ENCODE assay signal across 16 cellular contexts in genomic region chr5:103122242-103122641, GRCh38. TPM values are rescaled to one million over a fixed set of nuclear protein-coding genes. Genes with fewer than 3 reads are reported as not detected.
DNase-seq lines count a peak whose midpoint lies in the region; ATAC-seq and TF ChIP-seq lines count a peak whose summit lies in the region.
"Had no signal": no experiment of that assay in that cellular context is flagged by ENCODE, and none has a peak within 500 bp of the region (broad histone marks: within the 10 kb centered on the region; RNA-seq: fewer than 3 reads in every experiment).

No MANE protein-coding gene starts in this region.

- no peaks in the 10 kb centered on the region for H3K36me3 ChIP-seq in Loucy (ENCODE audit: insufficient read depth, low read length)
- H3K36me3 ChIP-seq in mammary epithelial cell (ENCODE audit: insufficient read depth, low read length): no peaks in the 10 kb centered on the region
- H3K36me3 ChIP-seq in osteoblast (ENCODE audit: insufficient read depth, low read length): no peaks in the 10 kb centered on the region
- H3K36me3 ChIP-seq: adrenal gland, colonic mucosa, sigmoid colon had no signal

- peaks cover 29% of the 10 kb centered on the region for H3K4me1 Mint-ChIP-seq in activated CD8-positive, alpha-beta T cell treated with anti-CD3 and anti-CD28 coated beads, Interleukin-2, amount 10 ng/mL, durations not matched to agents 7 days and 5 days (ENCODE audit: low read depth)
- H3K4me1 Mint-ChIP-seq in activated CD8-positive, alpha-beta T cell treated with anti-CD3 and anti-CD28 coated beads for 36 hours (ENCODE audit: low read depth): peaks cover 38% of the 10 kb centered on the region
- peaks cover 21% of the 10 kb centered on the region for H3K4me1 Mint-ChIP-seq in Calu3 (ENCODE audit: low read depth, unreplicated experiment)

- intact Hi-C loops in activated CD8-positive, alpha-beta T cell treated with anti-CD3 and anti-CD28 coated beads for 36 hours (cut with micrococcal nuclease): loop anchor here (10.0 kb wide), 1 partner anchor 357 kb away; no protein-coding TSS in a partner anchor
- intact Hi-C loops in mammary epithelial cell (cut with micrococcal nuclease): loop anchor here (5.0 to 10.0 kb wide), 2 partner anchors 255 to 457 kb away; no protein-coding TSS in a partner anchor
- intact Hi-C loops in Calu3 (cut with micrococcal nuclease; ENCODE audit: unreplicated experiment): no loop called here

- POLR2A ChIA-PET in activated CD8-positive, alpha-beta T cell treated with anti-CD3 and anti-CD28 coated beads, Interleukin-2, amount 10 ng/mL, durations not matched to agents 7 days and 5 days (lab: Charles Lee): no interaction called here
- POLR2A ChIA-PET in activated CD8-positive, alpha-beta T cell treated with anti-CD3 and anti-CD28 coated beads for 36 hours (lab: Charles Lee): interaction anchor here (1.2 kb wide), 1 partner anchor 137 kb away, joined by 4 read pairs; no protein-coding TSS in a partner anchor

- dilution Hi-C loops in mammary epithelial cell (cut with HindIII; ENCODE audit: low sequenced_read_pairs): no loop called here

- no peak for TF ChIP-seq CTCF in activated CD8-positive, alpha-beta T cell treated with anti-CD3 and anti-CD28 coated beads for 36 hours (IDR thresholded peaks at IDR 0.05)
- TF ChIP-seq CTCF in Loucy (conservative IDR thresholded peaks at IDR 0.05; ENCODE audit: low read length) (no peak), mammary epithelial cell (conservative IDR thresholded peaks at IDR 0.05 in 1 of 2, IDR thresholded peaks at IDR 0.05 in 1 of 2; ENCODE audit: extremely low read depth in 1 of 2, insufficient read depth in 1 of 2, low read depth in 1 of 2, low read length in 2 of 2) (no peak), osteoblast (IDR thresholded peaks at IDR 0.05; ENCODE audit: extremely low read depth, low read depth, low read length) (no peak), Calu3 (IDR thresholded peaks at IDR 0.05; ENCODE audit: unreplicated experiment) (no peak)

- ATAC-seq in activated CD8-positive, alpha-beta T cell treated with anti-CD3 and anti-CD28 coated beads, Interleukin-2, amount 10 ng/mL, durations not matched to agents 7 days and 5 days: no peak
- no peak for ATAC-seq in activated CD8-positive, alpha-beta T cell treated with anti-CD3 and anti-CD28 coated beads for 36 hours
- no peak for ATAC-seq in GM21528 (IDR thresholded peaks at IDR 0.05; ENCODE audit: low FRiP score, unreplicated experiment)
- ATAC-seq: left ventricle myocardium superior; stimulated activated memory B cell treated with anti-CD40 and anti-IgM and Interleukin-4, amounts not matched to agents 10 μg/mL and 1 μg/mL and 100 μg/mL, for 72 hours had no signal

- H3K27me3 Mint-ChIP-seq in activated CD8-positive, alpha-beta T cell treated with anti-CD3 and anti-CD28 coated beads, Interleukin-2, amount 10 ng/mL, durations not matched to agents 7 days and 5 days (ENCODE audit: low read depth): no peaks in the 10 kb centered on the region
- H3K27me3 Mint-ChIP-seq in activated CD8-positive, alpha-beta T cell treated with anti-CD3 and anti-CD28 coated beads for 36 hours: no peaks in the 10 kb centered on the region
- no peaks in the 10 kb centered on the region for H3K27me3 Mint-ChIP-seq in Calu3 (ENCODE audit: unreplicated experiment)
- H3K27me3 Mint-ChIP-seq: IgD-negative memory B cell; stimulated activated memory B cell treated with anti-CD40 and anti-IgM and Interleukin-4, amounts not matched to agents 10 μg/mL and 1 μg/mL and 100 μg/mL, for 72 hours had no signal

- peaks cover 14% of the 10 kb centered on the region for H3K36me3 Mint-ChIP-seq in activated CD8-positive, alpha-beta T cell treated with anti-CD3 and anti-CD28 coated beads, Interleukin-2, amount 10 ng/mL, durations not matched to agents 7 days and 5 days (ENCODE audit: low read depth)
- H3K36me3 Mint-ChIP-seq in activated CD8-positive, alpha-beta T cell treated with anti-CD3 and anti-CD28 coated beads for 36 hours (ENCODE audit: low read depth): peaks cover 20% of the 10 kb centered on the region
- peaks cover 27% of the 10 kb centered on the region for H3K36me3 Mint-ChIP-seq in Calu3 (ENCODE audit: insufficient read depth, unreplicated experiment)
- H3K36me3 Mint-ChIP-seq: IgD-negative memory B cell; stimulated activated memory B cell treated with anti-CD40 and anti-IgM and Interleukin-4, amounts not matched to agents 10 μg/mL and 1 μg/mL and 100 μg/mL, for 72 hours had no signal

- DNase-seq in activated CD8-positive, alpha-beta T cell treated with anti-CD3 and anti-CD28 coated beads, Interleukin-2, amount 10 ng/mL, durations not matched to agents 7 days and 5 days: no peak
- DNase-seq in activated CD8-positive, alpha-beta T cell treated with anti-CD3 and anti-CD28 coated beads for 36 hours: no peak
- DNase-seq in mammary epithelial cell (no peak), osteoblast (ENCODE audit: insufficient read length, low spot score, missing footprints) (no peak), Calu3 (no peak), T1000 (lab: John Stamatoyannopoulos, UW) (no peak)
- DNase-seq: adrenal gland, Caco-2, colonic mucosa, left ventricle myocardium superior, NCI-H1417, sigmoid colon had no signal

- in situ Hi-C loops in mammary epithelial cell (cut with MboI; ENCODE audit: low sequenced_read_pairs in 2 of 2): no loop called here

- H3K4me3 ChIP-seq in Loucy (ENCODE audit: low read length, poor library complexity, severe bottlenecking) (peak overlapping the region; percentile 85), mammary epithelial cell (replicated peaks in 1 of 3; ENCODE audit: insufficient read depth in 1 of 3, low read depth in 2 of 3, low read length in 3 of 3) (no peak overlapping the region), osteoblast (ENCODE audit: insufficient read depth, low read length) (no peak overlapping the region)

- H3K27ac ChIP-seq in mammary epithelial cell (ENCODE audit: insufficient read depth, low read depth, low read length): no peak overlapping the region
- no peak overlapping the region for H3K27ac ChIP-seq in osteoblast (ENCODE audit: low read depth, low read length)
- H3K27ac ChIP-seq: adrenal gland, colonic mucosa had no signal

- no peaks in the 10 kb centered on the region for H3K9me3 ChIP-seq in Loucy (ENCODE audit: insufficient read depth, low read depth, low read length)
- no peaks in the 10 kb centered on the region for H3K9me3 ChIP-seq in mammary epithelial cell (replicated peaks; ENCODE audit: insufficient read depth, low read length)
- H3K9me3 ChIP-seq in osteoblast (ENCODE audit: low read depth, low read length): no peaks in the 10 kb centered on the region
- H3K9me3 ChIP-seq: adrenal gland, Caco-2, colonic mucosa, sigmoid colon had no signal

- H2AFZ ChIP-seq in Loucy (ENCODE audit: low read length) (no peak overlapping the region), mammary epithelial cell (ENCODE audit: low read depth, low read length) (no peak overlapping the region), osteoblast (ENCODE audit: low read length) (no peak overlapping the region)

- H3K27me3 ChIP-seq in Loucy (ENCODE audit: insufficient read depth, low read length, poor library complexity, severe bottlenecking): no peaks in the 10 kb centered on the region
- H3K27me3 ChIP-seq in mammary epithelial cell (ENCODE audit: insufficient read depth, low read length): no peaks in the 10 kb centered on the region
- H3K27me3 ChIP-seq in osteoblast (ENCODE audit: insufficient read depth, low read length): no peaks in the 10 kb centered on the region
- H3K27me3 ChIP-seq: adrenal gland, colonic mucosa, sigmoid colon had no signal

- peak overlapping the region; percentile 91 for H3K4me2 ChIP-seq in Loucy (ENCODE audit: low read depth, low read length, poor library complexity, severe bottlenecking)
- H3K4me2 ChIP-seq in mammary epithelial cell (ENCODE audit: insufficient read depth, low read depth, low read length): peak overlapping the region; percentile 88
- peak overlapping the region; percentile 88 for H3K4me2 ChIP-seq in osteoblast (ENCODE audit: insufficient read depth, low read length)

- H3K79me2 ChIP-seq in Loucy (ENCODE audit: insufficient read depth, low read length) (peaks cover 54% of the 10 kb centered on the region), mammary epithelial cell (ENCODE audit: insufficient read depth, low read length) (peaks cover 71% of the 10 kb centered on the region), osteoblast (ENCODE audit: insufficient read depth, low read length) (peaks cover 77% of the 10 kb centered on the region)

- peaks cover 5% of the 10 kb centered on the region; the same call in 1 of the 2 replicates for H3F3A ChIP-seq in Loucy (ENCODE audit: low read depth)

- CTCF ChIA-PET in activated CD8-positive, alpha-beta T cell treated with anti-CD3 and anti-CD28 coated beads, Interleukin-2, amount 10 ng/mL, durations not matched to agents 7 days and 5 days (lab: Charles Lee): interaction anchor here (0.8 kb wide), 1 partner anchor 18 kb away, joined by 4 read pairs; no protein-coding TSS in a partner anchor
- CTCF ChIA-PET in activated CD8-positive, alpha-beta T cell treated with anti-CD3 and anti-CD28 coated beads for 36 hours (lab: Charles Lee): no interaction called here
- CTCF ChIA-PET in mammary epithelial cell (lab: Charles Lee; ENCODE audit: low non-redundant PET) (no interaction called here), Calu3 (lab: Charles Lee) (no interaction called here)

- H3K27ac Mint-ChIP-seq in activated CD8-positive, alpha-beta T cell treated with anti-CD3 and anti-CD28 coated beads, Interleukin-2, amount 10 ng/mL, durations not matched to agents 7 days and 5 days: no peak overlapping the region
- H3K27ac Mint-ChIP-seq in activated CD8-positive, alpha-beta T cell treated with anti-CD3 and anti-CD28 coated beads for 36 hours: no peak overlapping the region
- no peak overlapping the region for H3K27ac Mint-ChIP-seq in Calu3 (ENCODE audit: unreplicated experiment)

- 55% methylated on average over 3 of the region's 3 CpGs for WGBS in mammary epithelial cell (ENCODE audit: low coverage, missing lambda C conversion rate)

- H3K9me2 ChIP-seq in Loucy (replicated peaks; ENCODE audit: low read depth, low read length): no peaks in the 10 kb centered on the region

- peaks cover 22% of the 10 kb centered on the region for H3K4me1 ChIP-seq in Loucy (ENCODE audit: insufficient read depth, low read length, poor library complexity, severe bottlenecking)
- no peaks in the 10 kb centered on the region for H3K4me1 ChIP-seq in mammary epithelial cell (ENCODE audit: insufficient read depth, low read length)
- peaks cover 7% of the 10 kb centered on the region for H3K4me1 ChIP-seq in osteoblast (ENCODE audit: insufficient read depth, low read length)
- H3K4me1 ChIP-seq: Caco-2 had no signal

- H3K9ac ChIP-seq in Loucy (ENCODE audit: low read depth, low read length, poor library complexity, severe bottlenecking) (peak overlapping the region; percentile 91), mammary epithelial cell (ENCODE audit: insufficient read depth, low read length) (no peak overlapping the region)

- peak overlapping the region; percentile 85 for H3K4me3 Mint-ChIP-seq in activated CD8-positive, alpha-beta T cell treated with anti-CD3 and anti-CD28 coated beads, Interleukin-2, amount 10 ng/mL, durations not matched to agents 7 days and 5 days
- H3K4me3 Mint-ChIP-seq in activated CD8-positive, alpha-beta T cell treated with anti-CD3 and anti-CD28 coated beads for 36 hours: no peak overlapping the region
- H3K4me3 Mint-ChIP-seq in Calu3 (ENCODE audit: low read depth, unreplicated experiment): no peak overlapping the region

- no peaks in the 10 kb centered on the region for H3K9me3 Mint-ChIP-seq in activated CD8-positive, alpha-beta T cell treated with anti-CD3 and anti-CD28 coated beads, Interleukin-2, amount 10 ng/mL, durations not matched to agents 7 days and 5 days (ENCODE audit: insufficient read depth)
- no peaks in the 10 kb centered on the region for H3K9me3 Mint-ChIP-seq in activated CD8-positive, alpha-beta T cell treated with anti-CD3 and anti-CD28 coated beads for 36 hours
- H3K9me3 Mint-ChIP-seq in Calu3 (ENCODE audit: low read depth, unreplicated experiment): no peaks in the 10 kb centered on the region
- H3K9me3 Mint-ChIP-seq: IgD-negative memory B cell; stimulated activated memory B cell treated with anti-CD40 and anti-IgM and Interleukin-4, amounts not matched to agents 10 μg/mL and 1 μg/mL and 100 μg/mL, for 72 hours had no signal

- BruUV-seq in mammary epithelial cell (replicated peaks; lab: Mats Ljungman, UMichigan) (no TSS peak), Calu3 (replicated peaks; lab: Mats Ljungman, UMichigan) (no TSS peak)

- H4K20me1 ChIP-seq in Loucy (ENCODE audit: insufficient read depth, low read length, poor library complexity, severe bottlenecking): peaks cover 5% of the 10 kb centered on the region
- no peaks in the 10 kb centered on the region for H4K20me1 ChIP-seq in mammary epithelial cell (ENCODE audit: insufficient read depth, low read length)
- H4K20me1 ChIP-seq in osteoblast (ENCODE audit: insufficient read depth, low read length): no peaks in the 10 kb centered on the region

RNA-seq across cellular contexts. Expression of gene PPIP5K2, which starts 2.1 kb away (rescaled TPM):
- 10 to 100 TPM; 65.7 to 68.2 TPM for total RNA-seq in activated CD8-positive, alpha-beta T cell treated with anti-CD3 and anti-CD28 coated beads, Interleukin-2, amount 10 ng/mL, durations not matched to agents 7 days and 5 days
- total RNA-seq in activated CD8-positive, alpha-beta T cell treated with anti-CD3 and anti-CD28 coated beads for 36 hours: 10 to 100 TPM; 50.5 to 59.5 TPM
- 10 to 100 TPM; 41.9 to 50.3 TPM for total RNA-seq in mammary epithelial cell
- polyA plus RNA-seq in mammary epithelial cell: 17.3 TPM
- 61.1 TPM for polyA minus RNA-seq in mammary epithelial cell
- total RNA-seq in osteoblast: 78.5 and 89.3 TPM in 2 replicates
- total RNA-seq in Calu3 (2022): 51.7 and 67.2 TPM in 2 replicates

RNA-seq across cellular contexts. Expression of gene GIN1, which starts 2.3 kb away (rescaled TPM):
- 10 to 100 TPM in 1 of 2 experiments, 1 to 10 TPM in 1; 7.5 to 14.9 TPM for total RNA-seq in activated CD8-positive, alpha-beta T cell treated with anti-CD3 and anti-CD28 coated beads, Interleukin-2, amount 10 ng/mL, durations not matched to agents 7 days and 5 days
- 10 to 100 TPM in 1 of 2 experiments, 1 to 10 TPM in 1; 9.8 to 11.7 TPM for total RNA-seq in activated CD8-positive, alpha-beta T cell treated with anti-CD3 and anti-CD28 coated beads for 36 hours
- total RNA-seq in mammary epithelial cell (1 to 10 TPM; 3.8 to 9.3 TPM), osteoblast (5.1 and 6.2 TPM in 2 replicates), Calu3 (2022) (10.3 and 12.0 TPM in 2 replicates)
- polyA plus RNA-seq in mammary epithelial cell: 2.7 TPM
- polyA minus RNA-seq in mammary epithelial cell: not detected
